25 cellular contexts compared by ENCODE assay signal in the genomic region with DNA sequence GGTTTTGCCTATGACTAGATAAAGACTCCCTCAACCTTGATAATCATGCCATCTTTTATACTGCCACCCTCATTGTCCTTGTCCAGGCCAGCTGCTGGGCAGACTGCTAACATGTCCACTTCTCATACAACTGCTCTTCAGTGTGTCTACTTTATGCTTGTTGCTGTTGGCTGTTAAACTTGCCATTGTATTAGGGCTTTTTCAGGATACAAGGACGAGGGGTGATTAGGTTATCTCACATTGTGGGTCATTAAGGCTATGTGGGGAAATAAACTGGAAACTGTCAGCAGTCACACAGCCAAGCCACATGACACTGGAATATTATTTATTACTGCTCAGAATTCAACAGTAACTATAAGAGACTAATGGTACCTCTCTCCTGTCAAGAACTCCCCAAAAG.
"Had no signal": no experiment of that assay in that cellular context is flagged by ENCODE, and none has a peak within 500 bp of the region (broad histone marks: within the 10 kb centered on the region; RNA-seq: fewer than 3 reads in every experiment).

No MANE protein-coding gene starts in this region.

- FAIRE-seq: HTR-8/SVneo, RCC 7860 had no signal

- H3K27ac ChIP-seq: HL-60, SJSA1, SK-N-MC had no signal

- DNase-seq: Karpas-422, KG1, MG63, NCI-H1092, NCI-H1105 treated with DMSO at 0.1 percent for 48 hours, NCI-H1417 treated with DMSO at 0.1 percent for 48 hours, NCI-H146, NCI-H187, NCI-H2029, NCI-H2081 treated with DMSO at 0.1 percent for 48 hours, NCI-H2171, NCI-H226, NCI-H446, NCI-H510A, NCI-H524 treated with DMSO at 0.1 percent for 48 hours, NCI-H69, NCI-H774, Right ventricle myocardium superior, RPMI8226, SIG-M5 had no signal

- H3K9me3 ChIP-seq: MG63, SJSA1 had no signal

- H3K36me3 ChIP-seq: MG63 had no signal

- H3K27me3 ChIP-seq: SJSA1 had no signal

- H3K4me3 ChIP-seq: MG63, SJSA1, SK-N-MC had no signal
